15 cellular contexts compared by ENCODE assay signal in the genomic region with DNA sequence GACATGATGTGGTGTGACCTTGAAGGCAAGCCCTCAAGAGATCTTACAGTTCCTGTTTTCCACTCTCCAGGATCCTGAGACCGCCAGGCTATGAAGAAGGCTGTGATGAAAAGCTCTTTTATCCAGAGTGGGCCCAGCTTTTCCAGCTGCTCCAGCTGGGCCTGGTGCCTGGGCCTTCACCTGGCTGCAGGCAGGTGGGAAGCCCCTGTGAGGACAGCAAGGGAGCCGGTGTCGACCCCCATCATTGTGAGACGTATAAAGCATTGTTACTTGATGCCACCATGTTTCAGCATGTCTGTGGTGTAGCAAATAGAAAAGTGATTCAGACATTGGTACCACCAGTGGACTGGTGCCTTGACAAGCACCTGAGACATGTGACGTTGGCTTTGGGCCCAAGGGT.
DNase-seq lines count a peak whose midpoint lies in the region; ATAC-seq and TF ChIP-seq lines count a peak whose summit lies in the region.
"Had no signal": no experiment of that assay in that cellular context is flagged by ENCODE, and none has a peak within 500 bp of the region (broad histone marks: within the 10 kb centered on the region; RNA-seq: fewer than 3 reads in every experiment).

No MANE protein-coding gene starts in this region.

- intact Hi-C loops in testis (cut with DNase I; ENCODE audit: low total_unique reads) = no loop called here

- no peak for ATAC-seq in activated CD8-positive, alpha-beta memory T cell treated with anti-CD3 and anti-CD28 coated beads, Interleukin-2, amount 10 ng/mL, durations not matched to agents 7 days and 5 days
- ATAC-seq: CD8-positive, alpha-beta T cell; HepG2 had no signal

- no peak overlapping the region for H3K4me3 Mint-ChIP-seq in activated CD8-positive, alpha-beta memory T cell treated with anti-CD3 and anti-CD28 coated beads, Interleukin-2, amount 10 ng/mL, durations not matched to agents 7 days and 5 days
- H3K4me3 Mint-ChIP-seq: CD8-positive, alpha-beta T cell; H9 had no signal

- H3K4me1 Mint-ChIP-seq in activated CD8-positive, alpha-beta memory T cell treated with anti-CD3 and anti-CD28 coated beads, Interleukin-2, amount 10 ng/mL, durations not matched to agents 7 days and 5 days = no peaks in the 10 kb centered on the region
- H3K4me1 Mint-ChIP-seq: H9 had no signal

- WGBS in testis, 2 donors = 68% methylated on average over 5 of the region's 5 CpGs

- no peaks in the 10 kb centered on the region for H3K36me3 Mint-ChIP-seq in activated CD8-positive, alpha-beta memory T cell treated with anti-CD3 and anti-CD28 coated beads, Interleukin-2, amount 10 ng/mL, durations not matched to agents 7 days and 5 days
- H3K36me3 Mint-ChIP-seq: CD8-positive, alpha-beta T cell had no signal

- CTCF ChIA-PET in activated CD8-positive, alpha-beta memory T cell treated with anti-CD3 and anti-CD28 coated beads, Interleukin-2, amount 10 ng/mL, durations not matched to agents 7 days and 5 days (lab: Charles Lee) = no interaction called here

- no peak for TF ChIP-seq CTCF in testis (IDR thresholded peaks at IDR 0.05)

- no peak for TF ChIP-seq POLR2A in testis (IDR thresholded peaks at IDR 0.05)

- H3K27me3 Mint-ChIP-seq in activated CD8-positive, alpha-beta memory T cell treated with anti-CD3 and anti-CD28 coated beads, Interleukin-2, amount 10 ng/mL, durations not matched to agents 7 days and 5 days = no peaks in the 10 kb centered on the region

- H3K27ac Mint-ChIP-seq in activated CD8-positive, alpha-beta memory T cell treated with anti-CD3 and anti-CD28 coated beads, Interleukin-2, amount 10 ng/mL, durations not matched to agents 7 days and 5 days = no peak overlapping the region
- H3K27ac Mint-ChIP-seq: CD8-positive, alpha-beta T cell; H9 had no signal

- H3K27me3 ChIP-seq in testis = no peaks in the 10 kb centered on the region

- peaks cover 2% of the 10 kb centered on the region for H3K9me3 Mint-ChIP-seq in activated CD8-positive, alpha-beta memory T cell treated with anti-CD3 and anti-CD28 coated beads, Interleukin-2, amount 10 ng/mL, durations not matched to agents 7 days and 5 days (ENCODE audit: low read depth)

- no peak overlapping the region for H3K4me3 ChIP-seq in testis

- no peaks in the 10 kb centered on the region for H3K9me3 ChIP-seq in testis

- peaks cover 3% of the 10 kb centered on the region for H3K4me1 ChIP-seq in testis

- H3K36me3 ChIP-seq in testis (ENCODE audit: low read depth, missing control alignments) = no peaks in the 10 kb centered on the region

- H3K27ac ChIP-seq in testis = no peak overlapping the region
- H3K27ac ChIP-seq: 22Rv1 had no signal

- peak; percentile 13 for DNase-seq in activated CD8-positive, alpha-beta memory T cell treated with anti-CD3 and anti-CD28 coated beads for 24 hours
- no peak for DNase-seq in activated CD8-positive, alpha-beta memory T cell treated with anti-CD3 and anti-CD28 coated beads, Interleukin-2, amount 50 U/mL, for 4 hours
- peak; percentile 30 for DNase-seq in activated CD8-positive, alpha-beta memory T cell treated with anti-CD3 and anti-CD28 coated beads, Interleukin-2, amount 10 ng/mL, durations not matched to agents 7 days and 5 days
- DNase-seq in mesenteric fat pad (ENCODE audit: low spot score) = peak; percentile 57
- DNase-seq in testis = peak; percentile 8
- DNase-seq in OCI-M2 (lab: John Stamatoyannopoulos, UW; ENCODE audit: unreplicated experiment) = no peak
- DNase-seq in NCI-H1417 treated with DMSO at 0.1 percent for 48 hours (lab: John Stamatoyannopoulos, UW) = no peak
- no peak for DNase-seq in SHP77 treated with DMSO at 0.1 percent for 48 hours (lab: John Stamatoyannopoulos, UW)
- DNase-seq: Calu3; CD8-positive, alpha-beta T cell; DMS 273 treated with DMSO at 0.1 percent for 48 hours; DMS53; H9 had no signal

Comparison
In these comparisons a context has a peak if more than half of its experiments do, and no peak if none do; other contexts are left out.
1. DNase-seq: peak in activated CD8-positive, alpha-beta memory T cell treated with anti-CD3 and anti-CD28 coated beads for 24 hours (single experiment), activated CD8-positive, alpha-beta memory T cell treated with anti-CD3 and anti-CD28 coated beads, Interleukin-2, amount 10 ng/mL, durations not matched to agents 7 days and 5 days (single experiment), mesenteric fat pad (single experiment) and testis (single experiment); none in activated CD8-positive, alpha-beta memory T cell treated with anti-CD3 and anti-CD28 coated beads, Interleukin-2, amount 50 U/mL, for 4 hours (single experiment), OCI-M2 (single experiment), NCI-H1417 treated with DMSO at 0.1 percent for 48 hours (single experiment) and SHP77 treated with DMSO at 0.1 percent for 48 hours (single experiment).